Comparison of ENCODE assay signal across 20 cellular contexts in the genomic region with DNA sequence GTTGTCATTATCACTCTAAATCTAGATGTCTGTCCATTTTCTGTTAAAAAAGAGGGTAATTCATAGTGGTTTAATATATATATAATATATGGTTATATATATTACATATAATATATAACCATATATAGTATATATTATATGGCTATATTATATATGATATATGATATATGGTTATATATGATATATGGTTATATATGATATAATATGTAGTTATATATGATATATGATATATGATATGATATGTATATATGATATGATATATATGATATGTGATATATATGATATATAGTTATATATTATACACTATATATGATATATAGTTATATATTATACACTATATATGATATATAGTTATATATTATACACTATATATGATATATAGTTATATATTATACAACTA. TPM values are rescaled to one million over a fixed set of nuclear protein-coding genes. Genes with fewer than 3 reads are reported as not detected.
DNase-seq lines count a peak whose midpoint lies in the region; FAIRE-seq lines count a peak whose summit lies in the region.
"Had no signal": no experiment of that assay in that cellular context is flagged by ENCODE, and none has a peak within 500 bp of the region (broad histone marks: within the 10 kb centered on the region; RNA-seq: fewer than 3 reads in every experiment).

No MANE protein-coding gene starts in this region.

- H3K4me1 ChIP-seq in small intestine (ENCODE audit: control insufficient read depth in 2 of 2, insufficient read depth in 1 of 2, low read depth in 1 of 2, low read length in 1 of 2), result peaks cover 0 to 2% of the 10 kb centered on the region in 2 donors
- H3K4me1 ChIP-seq: HAP-1 had no signal

- H3K9me3 ChIP-seq in small intestine (ENCODE audit: control insufficient read depth, low read depth), result no peaks in the 10 kb centered on the region
- H3K9me3 ChIP-seq: HAP-1 had no signal

- no peak overlapping the region for H3K4me3 ChIP-seq in small intestine (ENCODE audit: low read depth in 1 of 2, low read length in 2 of 2)
- H3K4me3 ChIP-seq: BLaER1 treated with 17β-estradiol and CSF1 and Interleukin-3, amounts not matched to agents 10 nM and 100 nM; GM23248; HAP-1 had no signal

- H3K27me3 ChIP-seq in small intestine (ENCODE audit: control insufficient read depth in 2 of 2, insufficient read depth in 2 of 2, low read length in 2 of 2), result no peaks in the 10 kb centered on the region

- DNase-seq in RCC 7860 (ENCODE audit: low spot score) (no peak), small intestine (no peak), retina (no peak), hepatic stellate cell (ENCODE audit: low spot score) (no peak)
- DNase-seq in activated effector memory CD4-positive, alpha-beta T cell treated with Interleukin-2 at 50 U/mL for 16 hours, result no peak
- DNase-seq: Calu3; CD8-positive, alpha-beta T cell; DMS79 treated with DMSO at 0.1 percent for 48 hours; EL; GM23248 had no signal

- no peak overlapping the region for H3K27ac ChIP-seq in small intestine (ENCODE audit: low read depth in 1 of 2, low read length in 1 of 2)
- H3K27ac ChIP-seq: 22Rv1; BLaER1 treated with 17β-estradiol and CSF1 and Interleukin-3, amounts not matched to agents 10 nM and 100 nM; GM23248 had no signal

- FAIRE-seq in A204.1 (lab: Jason Lieb, UNC) (peak; percentile 99), RCC 7860 (lab: Jason Lieb, UNC) (peak; percentile 94), endometrium (lab: Jason Lieb, UNC) (peak; percentile 100), small intestine (lab: Jason Lieb, UNC) (peak; percentile 99)
- FAIRE-seq: GM12891, GM19239, HepG2 had no signal

- H3K36me3 ChIP-seq in small intestine (ENCODE audit: control insufficient read depth in 2 of 2, insufficient read depth in 2 of 2, low read length in 2 of 2), result no peaks in the 10 kb centered on the region
- H3K36me3 ChIP-seq: BLaER1 treated with 17β-estradiol and CSF1 and Interleukin-3, amounts not matched to agents 10 nM and 100 nM; HAP-1 had no signal

RNA-seq across cellular contexts. Expression of gene OR2A4, which starts 8.6 kb away (rescaled TPM):
- polyA plus RNA-seq in small intestine, result not detected
- polyA plus RNA-seq: GM23248, HepG2, IgD-negative memory B cell had no signal

RNA-seq across cellular contexts. Expression of gene CTAGE9, which starts 18.2 kb away (rescaled TPM):
- polyA plus RNA-seq in small intestine, result not detected
- polyA plus RNA-seq: AG04450, GM23248, HepG2, IgD-negative memory B cell had no signal

RNA-seq across cellular contexts. Expression of gene ENPP3, which starts 55.5 kb away (rescaled TPM):
- polyA plus RNA-seq in small intestine, result 1 to 10 TPM in 2 of 3 donors, under 1 TPM in 1; 0.57 to 8.9 (median 5.4) TPM
- polyA plus RNA-seq: GM23248, IgD-negative memory B cell had no signal
